Comparison of ENCODE assay signal across 1 cellular context in the genomic region with DNA sequence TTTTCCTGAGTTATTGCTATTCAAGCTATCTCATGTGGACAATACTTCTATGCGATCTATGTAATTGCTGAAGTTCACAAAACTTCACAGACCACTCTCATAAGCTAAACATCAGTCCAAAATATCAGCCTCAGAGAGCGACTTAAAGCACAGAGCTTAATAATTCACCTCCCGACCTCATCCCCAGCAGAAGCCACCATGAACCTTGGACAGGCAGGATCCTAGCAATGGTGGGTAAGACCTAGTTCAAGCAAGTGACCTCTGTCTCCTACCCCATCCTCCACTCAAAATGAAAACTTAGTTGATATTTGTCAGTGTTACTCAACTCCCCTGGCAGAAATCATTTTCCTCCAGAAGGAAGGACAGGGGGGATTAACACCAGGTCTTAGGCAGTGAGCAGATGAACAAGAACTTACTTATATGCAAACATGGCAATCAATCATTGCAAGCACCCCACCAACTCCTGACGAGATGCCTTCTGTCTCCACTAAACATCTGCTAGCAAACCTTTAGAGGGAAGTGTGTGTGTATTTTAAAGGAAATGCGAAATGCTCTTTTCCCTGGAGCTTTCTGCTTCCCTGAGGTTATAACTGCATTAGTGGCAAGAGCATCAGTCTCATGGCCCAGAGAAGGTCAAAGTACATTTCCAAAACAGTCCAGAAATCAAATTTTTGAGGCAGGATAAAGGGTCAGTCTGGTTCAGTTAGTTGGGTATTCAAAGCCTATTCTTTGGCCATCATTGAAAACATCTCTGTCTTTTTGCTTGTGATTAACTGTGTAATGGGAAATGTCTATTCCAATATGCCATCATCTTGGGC.
A peak's percentile ranks its signal among the peaks of the same experiment; 100 is the strongest.
TF ChIP-seq lines count a peak whose summit lies in the region.

No MANE protein-coding gene starts in this region.

TF ChIP-seq in HepG2, 621 proteins besides CTCF, POLR2A, EP300 and RAD21 (continued from another document and continues in another):
- TF ChIP-seq RNF219 (CRISPR knock-in tag; IDR thresholded peaks at IDR 0.05), result no peak
- TF ChIP-seq HNRNPH1 (optimal IDR thresholded peaks at IDR 0.05; ENCODE audit: low read depth, low read length), result no peak
- no peak for TF ChIP-seq ZNF557 (CRISPR knock-in tag; IDR thresholded peaks at IDR 0.05)
- TF ChIP-seq ZNF782 (CRISPR knock-in tag; IDR thresholded peaks at IDR 0.05; ENCODE audit: borderline replicate concordance), result no peak
- TF ChIP-seq ZNF3 (CRISPR knock-in tag; IDR thresholded peaks at IDR 0.05), result no peak
- TF ChIP-seq ARHGAP35 (CRISPR knock-in tag; IDR thresholded peaks at IDR 0.05; ENCODE audit: borderline replicate concordance), result no peak
- no peak for TF ChIP-seq HNRNPUL1 (IDR thresholded peaks at IDR 0.05; ENCODE audit: low read depth, low read length)
- TF ChIP-seq KDM6A (CRISPR knock-in tag; IDR thresholded peaks at IDR 0.05; ENCODE audit: low read depth), result peak; percentile 90; the same call in 1 of the 2 replicates
- TF ChIP-seq AGO2 (optimal IDR thresholded peaks at IDR 0.05; ENCODE audit: low read depth, low read length), result no peak
- no peak for TF ChIP-seq IKZF1 (IDR thresholded peaks at IDR 0.05)
- no peak for TF ChIP-seq TRIM24 (CRISPR knock-in tag; IDR thresholded peaks at IDR 0.05)
- TF ChIP-seq KLF9 (CRISPR knock-in tag; IDR thresholded peaks at IDR 0.05; ENCODE audit: low read depth), result no peak
- TF ChIP-seq SALL1 (CRISPR knock-in tag; IDR thresholded peaks at IDR 0.05), result peak; percentile 98
- TF ChIP-seq BRCA1 (CRISPR knock-in tag; IDR thresholded peaks at IDR 0.05), result no peak
- TF ChIP-seq CREM (IDR thresholded peaks at IDR 0.05), result peak; percentile 51; the same call in 1 of the 2 replicates
- no peak for TF ChIP-seq CREM (CRISPR knock-in tag; IDR thresholded peaks at IDR 0.05)
- no peak for TF ChIP-seq ZNF17 (CRISPR knock-in tag; IDR thresholded peaks at IDR 0.05)
- TF ChIP-seq ZBTB21 (CRISPR knock-in tag; IDR thresholded peaks at IDR 0.05), result no peak
- no peak for TF ChIP-seq SMAD1 (CRISPR knock-in tag; IDR thresholded peaks at IDR 0.05; ENCODE audit: borderline replicate concordance, low read depth)
- no peak for TF ChIP-seq FOSL1 (CRISPR knock-in tag; IDR thresholded peaks at IDR 0.05; ENCODE audit: borderline replicate concordance)
- TF ChIP-seq ZNF639 (CRISPR knock-in tag; conservative IDR thresholded peaks at IDR 0.05), result no peak
- TF ChIP-seq, protein P1, sequence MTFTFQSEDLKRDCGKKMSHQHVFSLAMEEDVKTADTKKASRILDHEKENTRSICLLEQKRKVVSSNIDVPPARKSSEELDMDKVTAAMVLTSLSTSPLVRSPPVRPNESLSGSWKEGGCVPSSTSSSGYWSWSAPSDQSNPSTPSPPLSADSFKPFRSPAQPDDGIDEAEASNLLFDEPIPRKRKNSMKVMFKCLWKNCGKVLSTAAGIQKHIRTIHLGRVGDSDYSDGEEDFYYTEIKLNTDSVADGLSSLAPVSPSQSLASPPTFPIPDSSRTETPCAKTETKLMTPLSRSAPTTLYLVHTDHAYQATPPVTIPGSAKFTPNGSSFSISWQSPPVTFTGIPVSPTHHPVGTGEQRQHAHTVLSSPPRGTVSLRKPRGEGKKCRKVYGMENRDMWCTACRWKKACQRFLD (CRISPR knock-in tag; IDR thresholded peaks at IDR 0.05; ENCODE audit: borderline replicate concordance), result no peak
- no peak for TF ChIP-seq ZNF136 (CRISPR knock-in tag; IDR thresholded peaks at IDR 0.05; ENCODE audit: low read depth)
- no peak for TF ChIP-seq ZFYVE20 (CRISPR knock-in tag; IDR thresholded peaks at IDR 0.05; ENCODE audit: borderline replicate concordance, low read depth)
- no peak for TF ChIP-seq SP5 (CRISPR knock-in tag; IDR thresholded peaks at IDR 0.05; ENCODE audit: borderline replicate concordance, low read depth)
- peak; percentile 74 for TF ChIP-seq FOXA3 (CRISPR knock-in tag; IDR thresholded peaks at IDR 0.05)
- TF ChIP-seq, protein P2, sequence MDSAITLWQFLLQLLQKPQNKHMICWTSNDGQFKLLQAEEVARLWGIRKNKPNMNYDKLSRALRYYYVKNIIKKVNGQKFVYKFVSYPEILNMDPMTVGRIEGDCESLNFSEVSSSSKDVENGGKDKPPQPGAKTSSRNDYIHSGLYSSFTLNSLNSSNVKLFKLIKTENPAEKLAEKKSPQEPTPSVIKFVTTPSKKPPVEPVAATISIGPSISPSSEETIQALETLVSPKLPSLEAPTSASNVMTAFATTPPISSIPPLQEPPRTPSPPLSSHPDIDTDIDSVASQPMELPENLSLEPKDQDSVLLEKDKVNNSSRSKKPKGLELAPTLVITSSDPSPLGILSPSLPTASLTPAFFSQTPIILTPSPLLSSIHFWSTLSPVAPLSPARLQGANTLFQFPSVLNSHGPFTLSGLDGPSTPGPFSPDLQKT (CRISPR knock-in tag; IDR thresholded peaks at IDR 0.05; ENCODE audit: borderline replicate concordance), result no peak
- TF ChIP-seq MYNN (CRISPR knock-in tag; IDR thresholded peaks at IDR 0.05; ENCODE audit: low read depth), result no peak
- TF ChIP-seq ZNF343 (CRISPR knock-in tag; IDR thresholded peaks at IDR 0.05), result 0 out of 2 replicates have a peak, but pooled peaks have one; percentile 46
- no peak for TF ChIP-seq MLLT10 (CRISPR knock-in tag; IDR thresholded peaks at IDR 0.05)
- TF ChIP-seq ZNF333 (CRISPR knock-in tag; IDR thresholded peaks at IDR 0.05; ENCODE audit: borderline replicate concordance), result no peak
- peak; percentile 75; the same call in 1 of the 2 replicates for TF ChIP-seq ZNF747 (CRISPR knock-in tag; IDR thresholded peaks at IDR 0.05; ENCODE audit: borderline replicate concordance)
- no peak for TF ChIP-seq BRF2 (CRISPR knock-in tag; IDR thresholded peaks at IDR 0.05)
- TF ChIP-seq PBX2 (CRISPR knock-in tag; IDR thresholded peaks at IDR 0.05), result no peak
- TF ChIP-seq GATAD1 (CRISPR knock-in tag; IDR thresholded peaks at IDR 0.05), result no peak; the same call in 1 of the 2 replicates
- TF ChIP-seq FOXK1 (CRISPR knock-in tag; IDR thresholded peaks at IDR 0.05; ENCODE audit: borderline replicate concordance, low read depth), result no peak; the same call in 1 of the 2 replicates
- TF ChIP-seq NCOR1 (IDR thresholded peaks at IDR 0.05; ENCODE audit: borderline replicate concordance, low read length), result peak; percentile 84
- no peak for TF ChIP-seq RNF2 (conservative IDR thresholded peaks at IDR 0.05; ENCODE audit: low read depth)
- no peak for TF ChIP-seq SYNCRIP (IDR thresholded peaks at IDR 0.05; ENCODE audit: insufficient read depth, low read depth, low read length)
- TF ChIP-seq MYC (CRISPR knock-in tag; IDR thresholded peaks at IDR 0.05; ENCODE audit: borderline replicate concordance), result no peak
- no peak for TF ChIP-seq JARID2 (CRISPR knock-in tag; IDR thresholded peaks at IDR 0.05; ENCODE audit: insufficient replicate concordance)
- TF ChIP-seq ZNF572 (CRISPR knock-in tag; IDR thresholded peaks at IDR 0.05), result no peak
- no peak for TF ChIP-seq SNAPC2 (CRISPR knock-in tag; IDR thresholded peaks at IDR 0.05)
- peak; percentile 46; the same call in 1 of the 2 replicates for TF ChIP-seq ZNF788 (CRISPR knock-in tag; IDR thresholded peaks at IDR 0.05; ENCODE audit: borderline replicate concordance)
- peak; percentile 95 for TF ChIP-seq HNF4A (CRISPR knock-in tag; IDR thresholded peaks at IDR 0.05)
- TF ChIP-seq CCAR2 (optimal IDR thresholded peaks at IDR 0.05; ENCODE audit: low read depth, low read length), result no peak
- no peak for TF ChIP-seq ETV6 (CRISPR knock-in tag; conservative IDR thresholded peaks at IDR 0.05)
- no peak for TF ChIP-seq NFATC3 (CRISPR knock-in tag; IDR thresholded peaks at IDR 0.05)
- TF ChIP-seq SRSF4 (IDR thresholded peaks at IDR 0.05; ENCODE audit: low read depth, low read length, poor library complexity, severe bottlenecking), result no peak
- TF ChIP-seq ZNF770 (CRISPR knock-in tag; IDR thresholded peaks at IDR 0.05), result no peak
- peak; percentile 40; the same call in 1 of the 2 replicates for TF ChIP-seq HMGXB3 (CRISPR knock-in tag; IDR thresholded peaks at IDR 0.05; ENCODE audit: borderline replicate concordance)
